27 cellular contexts compared by ENCODE assay signal in the genomic region with DNA sequence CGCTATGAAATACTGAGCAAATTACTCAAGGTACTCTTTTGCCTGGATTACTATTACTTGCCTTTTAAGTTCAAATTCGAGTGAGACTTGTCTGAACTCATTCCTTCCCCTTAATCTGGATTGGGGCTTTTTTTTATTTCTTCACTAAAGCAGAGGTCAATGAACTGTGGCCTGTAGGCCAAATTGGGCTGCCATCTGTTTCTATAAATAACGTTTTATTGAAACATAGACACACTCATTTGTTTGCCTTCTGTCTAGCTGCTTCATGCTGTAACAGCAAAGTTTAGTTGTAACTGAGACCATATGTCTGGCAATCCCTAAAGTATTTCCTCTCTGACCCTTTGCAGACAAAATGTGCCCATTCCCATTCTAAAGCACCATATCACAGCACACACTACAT.
"Had no signal": no experiment of that assay in that cellular context is flagged by ENCODE, and none has a peak within 500 bp of the region (broad histone marks: within the 10 kb centered on the region; RNA-seq: fewer than 3 reads in every experiment).

No MANE protein-coding gene starts in this region.

- H3K27me3 Mint-ChIP-seq: activated CD4-positive, alpha-beta T cell treated with anti-CD3 and anti-CD28 coated beads, Interleukin-2, amount 10 ng/mL, durations not matched to agents 7 days and 5 days; activated CD8-positive, alpha-beta memory T cell treated with anti-CD3 and anti-CD28 coated beads, Interleukin-2, amount 10 ng/mL, durations not matched to agents 7 days and 5 days had no signal

- H3K4me3 ChIP-seq: adrenal gland, ascending aorta, left ventricle myocardium inferior, ovary, psoas muscle, right atrium auricular region, thyroid gland had no signal

- ATAC-seq: activated CD8-positive, alpha-beta memory T cell treated with anti-CD3 and anti-CD28 coated beads, Interleukin-2, amount 10 ng/mL, durations not matched to agents 7 days and 5 days; activated CD8-positive, alpha-beta T cell treated with anti-CD3 and anti-CD28 coated beads for 36 hours; esophagus mucosa; natural killer cell treated with Interleukin-12 subunit alpha and Interleukin-12 subunit beta and Interleukin-15 and Interleukin-18, amount 100 ng/mL, for 72 hours; psoas muscle had no signal

- H3K36me3 ChIP-seq: adrenal gland, ascending aorta, left ventricle myocardium inferior, neutrophil, ovary, right atrium auricular region, thyroid gland, WERI-Rb-1 had no signal

- H3K27ac Mint-ChIP-seq: activated CD4-positive, alpha-beta T cell treated with anti-CD3 and anti-CD28 coated beads, Interleukin-2, amount 10 ng/mL, durations not matched to agents 7 days and 5 days; activated CD8-positive, alpha-beta memory T cell treated with anti-CD3 and anti-CD28 coated beads, Interleukin-2, amount 10 ng/mL, durations not matched to agents 7 days and 5 days; activated CD8-positive, alpha-beta T cell treated with anti-CD3 and anti-CD28 coated beads for 36 hours; activated naive CD4-positive, alpha-beta T cell treated with anti-CD3 and anti-CD28 coated beads, Interleukin-2, amount 50 U/mL, for 24 hours; natural killer cell treated with Interleukin-12 subunit alpha and Interleukin-12 subunit beta and Interleukin-15 and Interleukin-18, amount 100 ng/mL, for 72 hours; stimulated activated naive CD8-positive, alpha-beta T cell treated with anti-CD3 and anti-CD28 coated beads, Interleukin-15, Interleukin-2, amounts not matched to agents 100 ng/mL and 50 ng/mL, for 24 hours; T-helper 2 cell treated with Interferon-gamma antibody and Interleukin-4, amounts not matched to agents 5 μg/mL and 100 μg/mL, for 36 hours had no signal

- DNase-seq: activated CD4-positive, alpha-beta T cell treated with anti-CD3 and anti-CD28 coated beads, Interleukin-2, amount 10 ng/mL, durations not matched to agents 7 days and 5 days; activated CD4-positive, CD25-positive, alpha-beta regulatory T cell treated with anti-CD3 and anti-CD28 coated beads, Interleukin-2, amount 50 U/mL, for 72 hours; activated CD8-positive, alpha-beta memory T cell treated with anti-CD3 and anti-CD28 coated beads, Interleukin-2, amount 10 ng/mL, durations not matched to agents 7 days and 5 days; activated CD8-positive, alpha-beta T cell treated with anti-CD3 and anti-CD28 coated beads for 36 hours; activated gamma-delta T cell; activated T-cell treated with anti-CD3 and anti-CD28 coated beads for 4 hours; adrenal gland; central memory CD4-positive, alpha-beta T cell; effector memory CD4-positive, alpha-beta T cell; hippocampal formation; left ventricle myocardium inferior; midbrain; ovary; psoas muscle; stimulated activated CD4-positive, alpha-beta T cell treated with anti-CD3 and anti-CD28 coated beads, Interleukin-12 subunit alpha, Interleukin-12 subunit beta, amount 100 ng/mL, for 4 hours; stimulated activated CD4-positive, alpha-beta T cell treated with anti-CD3 and anti-CD28 coated beads, Interleukin-4, amount 100 ng/mL, for 4 hours; substantia nigra; thyroid gland; WERI-Rb-1 had no signal

- H3K36me3 Mint-ChIP-seq: activated CD8-positive, alpha-beta memory T cell treated with anti-CD3 and anti-CD28 coated beads, Interleukin-2, amount 10 ng/mL, durations not matched to agents 7 days and 5 days; activated naive CD4-positive, alpha-beta T cell treated with anti-CD3 and anti-CD28 coated beads, Interleukin-2, amount 50 U/mL, for 24 hours; natural killer cell treated with Interleukin-12 subunit alpha and Interleukin-12 subunit beta and Interleukin-15 and Interleukin-18, amount 100 ng/mL, for 72 hours had no signal

- H3K4me1 ChIP-seq: adrenal gland, ascending aorta, left ventricle myocardium inferior, psoas muscle, right atrium auricular region, thyroid gland had no signal

- H3K27me3 ChIP-seq: adrenal gland, ascending aorta, neutrophil, ovary, right atrium auricular region, thyroid gland had no signal

- H3K27ac ChIP-seq: adrenal gland, ascending aorta, left ventricle myocardium inferior, neutrophil, ovary, psoas muscle, right atrium auricular region, thyroid gland, WERI-Rb-1 had no signal

- H3K4me1 Mint-ChIP-seq: activated CD4-positive, alpha-beta T cell treated with anti-CD3 and anti-CD28 coated beads, Interleukin-2, amount 10 ng/mL, durations not matched to agents 7 days and 5 days; activated CD8-positive, alpha-beta memory T cell treated with anti-CD3 and anti-CD28 coated beads, Interleukin-2, amount 10 ng/mL, durations not matched to agents 7 days and 5 days; activated naive CD4-positive, alpha-beta T cell treated with anti-CD3 and anti-CD28 coated beads, Interleukin-2, amount 50 U/mL, for 24 hours had no signal

- H3K9me3 Mint-ChIP-seq: activated naive CD4-positive, alpha-beta T cell treated with anti-CD3 and anti-CD28 coated beads, Interleukin-2, amount 50 U/mL, for 24 hours had no signal

- H3K9me3 ChIP-seq: adrenal gland, neutrophil, ovary, psoas muscle, right atrium auricular region, thyroid gland had no signal

- H3K4me3 Mint-ChIP-seq: activated CD4-positive, alpha-beta T cell treated with anti-CD3 and anti-CD28 coated beads, Interleukin-2, amount 10 ng/mL, durations not matched to agents 7 days and 5 days; activated CD8-positive, alpha-beta memory T cell treated with anti-CD3 and anti-CD28 coated beads, Interleukin-2, amount 10 ng/mL, durations not matched to agents 7 days and 5 days; activated CD8-positive, alpha-beta T cell treated with anti-CD3 and anti-CD28 coated beads for 36 hours; activated naive CD4-positive, alpha-beta T cell treated with anti-CD3 and anti-CD28 coated beads, Interleukin-2, amount 50 U/mL, for 24 hours; natural killer cell treated with Interleukin-12 subunit alpha and Interleukin-12 subunit beta and Interleukin-15 and Interleukin-18, amount 100 ng/mL, for 72 hours; stimulated activated naive CD8-positive, alpha-beta T cell treated with anti-CD3 and anti-CD28 coated beads, Interleukin-15, Interleukin-2, amounts not matched to agents 100 ng/mL and 50 ng/mL, for 24 hours; T-helper 2 cell treated with Interferon-gamma antibody and Interleukin-4, amounts not matched to agents 5 μg/mL and 100 μg/mL, for 36 hours had no signal
